8 cellular contexts compared by ENCODE assay signal in genomic region chr4:16176621-16177020, GRCh38.
"Had no signal": no experiment of that assay in that cellular context is flagged by ENCODE, and none has a peak within 500 bp of the region (broad histone marks: within the 10 kb centered on the region; RNA-seq: fewer than 3 reads in every experiment).

No MANE protein-coding gene starts in this region.

- H3K4me3 Mint-ChIP-seq: HFFc6, IgD-negative memory B cell had no signal

- H3K36me3 ChIP-seq: HAP-1 had no signal

- H3K4me1 ChIP-seq: HAP-1 had no signal

- H3K9ac ChIP-seq: GM23248 had no signal

- H3K9me3 Mint-ChIP-seq: HFFc6, IgD-negative memory B cell had no signal

- H3K4me3 ChIP-seq: GM23248, HAP-1 had no signal

- H3K9me3 ChIP-seq: HAP-1 had no signal

- FAIRE-seq: HepG2 had no signal

- H3K27ac Mint-ChIP-seq: HFFc6, IgD-negative memory B cell had no signal

- DNase-seq: GM23248, GOT3, H7, HFFc6 had no signal

- H3K27me3 Mint-ChIP-seq: IgD-negative memory B cell had no signal

- H2AFZ ChIP-seq: GM23248 had no signal

- H3K27ac ChIP-seq: GM23248, HL-60 had no signal
